ENCODE assay signal across 20 cellular contexts in the genomic region with DNA sequence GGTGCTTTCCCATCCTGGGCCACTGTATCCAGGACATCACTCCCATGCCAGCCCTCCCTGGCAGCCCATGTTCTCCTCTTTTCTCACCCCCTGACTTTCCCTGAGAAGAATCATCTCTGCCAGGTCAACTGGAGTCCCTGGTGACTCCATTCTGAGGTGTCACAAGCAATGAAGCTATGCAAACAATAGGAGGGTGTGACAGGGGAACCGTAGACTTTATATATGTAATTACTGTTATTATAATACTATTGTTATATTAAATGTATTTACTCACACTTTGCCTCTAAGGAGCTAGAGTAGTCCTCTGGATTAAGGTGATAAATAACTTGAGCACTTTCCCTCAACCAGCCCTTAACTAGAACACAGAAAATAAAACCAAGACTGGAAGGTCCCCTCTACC. TPM values are rescaled to one million over a fixed set of nuclear protein-coding genes. Genes with fewer than 3 reads are reported as not detected.
DNase-seq lines count a peak whose midpoint lies in the region; ATAC-seq and TF ChIP-seq lines count a peak whose summit lies in the region.
"Had no signal": no experiment of that assay in that cellular context is flagged by ENCODE, and none has a peak within 500 bp of the region (broad histone marks: within the 10 kb centered on the region; RNA-seq: fewer than 3 reads in every experiment).

No MANE protein-coding gene starts in this region.

- H3K27me3 Mint-ChIP-seq in CD4-positive, CD25-positive, alpha-beta regulatory T cell, result peaks cover 6% of the 10 kb centered on the region
- H3K27me3 Mint-ChIP-seq in GM23338 (ENCODE audit: insufficient read depth, low read depth, poor library complexity), result peaks cover 40% of the 10 kb centered on the region
- no peaks in the 10 kb centered on the region for H3K27me3 Mint-ChIP-seq in dendritic cell treated with granulocyte-macrophage colony-stimulating factor and Interleukin-4, amounts not matched to agents 40 ng/mL and 50 ng/mL, for 4 days

- no peaks in the 10 kb centered on the region for H3K9me2 ChIP-seq in GM23338 (ENCODE audit: insufficient read depth)
- no peaks in the 10 kb centered on the region for H3K9me2 ChIP-seq in neural cell (ENCODE audit: insufficient read depth, low read length)

- no peak for ATAC-seq in CD4-positive, CD25-positive, alpha-beta regulatory T cell (ENCODE audit: low read depth in 2 of 2)
- ATAC-seq in GM23338, result no peak
- ATAC-seq in GM19397 (IDR thresholded peaks at IDR 0.05; ENCODE audit: unreplicated experiment), result no peak

- H3K36me3 Mint-ChIP-seq in CD4-positive, CD25-positive, alpha-beta regulatory T cell, result peaks cover 3% of the 10 kb centered on the region
- H3K36me3 Mint-ChIP-seq in GM23338 (ENCODE audit: low read depth), result peaks cover 88% of the 10 kb centered on the region
- H3K36me3 Mint-ChIP-seq in dendritic cell treated with granulocyte-macrophage colony-stimulating factor and Interleukin-4, amounts not matched to agents 40 ng/mL and 50 ng/mL, for 4 days (ENCODE audit: low read depth), result peaks cover 93% of the 10 kb centered on the region

- peaks cover 22% of the 10 kb centered on the region for H3K4me1 ChIP-seq in CD4-positive, CD25-positive, alpha-beta regulatory T cell (ENCODE audit: control insufficient read depth, insufficient read depth, low read length, poor library complexity, severe bottlenecking)
- peaks cover 23% of the 10 kb centered on the region for H3K4me1 ChIP-seq in GM23338 (ENCODE audit: insufficient read depth)

- H3K79me2 ChIP-seq in GM23338 (replicated peaks; ENCODE audit: insufficient read depth) (peaks cover 9% of the 10 kb centered on the region), neural cell (replicated peaks; ENCODE audit: insufficient read depth, low read length) (peaks cover 16% of the 10 kb centered on the region)

- no peaks in the 10 kb centered on the region for H3K36me3 ChIP-seq in CD4-positive, CD25-positive, alpha-beta regulatory T cell (ENCODE audit: control insufficient read depth, insufficient read depth, low read length)
- H3K36me3 ChIP-seq in GM23338 (ENCODE audit: insufficient read depth), result peaks cover 22% of the 10 kb centered on the region
- peaks cover 15% of the 10 kb centered on the region for H3K36me3 ChIP-seq in neural cell (ENCODE audit: insufficient read depth, low read length)

- H3K27ac ChIP-seq in CD4-positive, CD25-positive, alpha-beta regulatory T cell (ENCODE audit: insufficient read depth, low read length, poor library complexity, severe bottlenecking), result peak overlapping the region; percentile 33
- H3K27ac ChIP-seq in GM23338 (ENCODE audit: low read depth), result no peak overlapping the region
- H3K27ac ChIP-seq in neural cell (ENCODE audit: low read length), result peak overlapping the region; percentile 94

- no peak overlapping the region for H3K4me2 ChIP-seq in GM23338
- no peak overlapping the region for H3K4me2 ChIP-seq in neural cell (ENCODE audit: low read length)

- H3K27me3 ChIP-seq in CD4-positive, CD25-positive, alpha-beta regulatory T cell (ENCODE audit: control insufficient read depth, insufficient read depth, low read length), result no peaks in the 10 kb centered on the region
- H3K27me3 ChIP-seq in GM23338 (ENCODE audit: insufficient read depth) (no peaks in the 10 kb centered on the region), neural cell (ENCODE audit: insufficient read depth, low read depth, low read length) (no peaks in the 10 kb centered on the region)
- H3K27me3 ChIP-seq: tibial nerve had no signal

- TF ChIP-seq EP300 in neural cell (conservative IDR thresholded peaks at IDR 0.05; ENCODE audit: poor library complexity, severe bottlenecking), result no peak

- no peak for TF ChIP-seq RAD21 in neural cell (conservative IDR thresholded peaks at IDR 0.05)

- no peak overlapping the region for H3K9ac ChIP-seq in neural cell (ENCODE audit: low read length)

- no peak overlapping the region for H3K4me3 ChIP-seq in CD4-positive, CD25-positive, alpha-beta regulatory T cell (ENCODE audit: low read depth, low read length)
- no peak overlapping the region for H3K4me3 ChIP-seq in GM23338
- no peak overlapping the region for H3K4me3 ChIP-seq in neural cell (ENCODE audit: low read length)
- H3K4me3 ChIP-seq: tibial nerve had no signal

- H3K4me1 Mint-ChIP-seq in CD4-positive, CD25-positive, alpha-beta regulatory T cell, result peaks cover 6 to 33% (median 24%) of the 10 kb centered on the region in 4 donors
- H3K4me1 Mint-ChIP-seq in GM23338, result peaks cover 56% of the 10 kb centered on the region
- peaks cover 76% of the 10 kb centered on the region for H3K4me1 Mint-ChIP-seq in dendritic cell treated with granulocyte-macrophage colony-stimulating factor and Interleukin-4, amounts not matched to agents 40 ng/mL and 50 ng/mL, for 4 days (ENCODE audit: low read depth)

- no peak for DNase-seq in CD4-positive, CD25-positive, alpha-beta regulatory T cell
- no peak for DNase-seq in GM23338 (ENCODE audit: low spot score)
- DNase-seq in cerebellar nuclear complex (lab: John Stamatoyannopoulos, UW), result no peak
- DNase-seq in SHP77 (lab: John Stamatoyannopoulos, UW), result no peak
- DNase-seq in DMS153 treated with DMSO at 0.1 percent for 48 hours (lab: John Stamatoyannopoulos, UW; ENCODE audit: unreplicated experiment), result no peak
- DNase-seq: activated CD4-positive, alpha-beta T cell treated with anti-CD3 and anti-CD28 coated beads, Interleukin-2, amount 50 U/mL, for 48 hours; caudate nucleus; hippocampal formation; KBM-7; kidney glomerular epithelial cell; NCI-H1048; NCI-H2107; NCI-H82 had no signal

- H2AFZ ChIP-seq in GM23338, result no peak overlapping the region
- no peak overlapping the region for H2AFZ ChIP-seq in neural cell (ENCODE audit: low read depth, low read length)

- intact Hi-C loops in dendritic cell treated with granulocyte-macrophage colony-stimulating factor and Interleukin-4, amounts not matched to agents 40 ng/mL and 50 ng/mL, for 4 days (cut with micrococcal nuclease), result no loop called here

- peaks cover 22% of the 10 kb centered on the region for H4K20me1 ChIP-seq in GM23338 (replicated peaks; ENCODE audit: insufficient read depth)
- no peaks in the 10 kb centered on the region for H4K20me1 ChIP-seq in neural cell (ENCODE audit: insufficient read depth)

- no peaks in the 10 kb centered on the region for H3K9me3 ChIP-seq in CD4-positive, CD25-positive, alpha-beta regulatory T cell (ENCODE audit: control insufficient read depth in 2 of 2, low read length in 2 of 2)
- H3K9me3 ChIP-seq in neural cell (ENCODE audit: low read length), result no peaks in the 10 kb centered on the region
- H3K9me3 ChIP-seq: tibial nerve had no signal

- H3K27ac Mint-ChIP-seq in CD4-positive, CD25-positive, alpha-beta regulatory T cell, result peak overlapping the region; percentile 74 to 95 (median 88)
- peak overlapping the region; percentile 84; the same call in 1 of the 2 replicates for H3K27ac Mint-ChIP-seq in GM23338
- H3K27ac Mint-ChIP-seq in dendritic cell treated with granulocyte-macrophage colony-stimulating factor and Interleukin-4, amounts not matched to agents 40 ng/mL and 50 ng/mL, for 4 days, result peak overlapping the region; percentile 24

- peaks cover 33% of the 10 kb centered on the region for H3F3A ChIP-seq in GM23338 (replicated peaks; ENCODE audit: low read depth)
- H3F3A ChIP-seq in neural cell (ENCODE audit: insufficient read depth, low read length, poor library complexity, severe bottlenecking), result peaks cover 22% of the 10 kb centered on the region

- H3K9me3 Mint-ChIP-seq in CD4-positive, CD25-positive, alpha-beta regulatory T cell, result no peaks in the 10 kb centered on the region
- peaks cover 11% of the 10 kb centered on the region; the same call in 2 of the 3 replicates for H3K9me3 Mint-ChIP-seq in GM23338
- H3K9me3 Mint-ChIP-seq in dendritic cell treated with granulocyte-macrophage colony-stimulating factor and Interleukin-4, amounts not matched to agents 40 ng/mL and 50 ng/mL, for 4 days, result no peaks in the 10 kb centered on the region

- TF ChIP-seq CTCF in GM23338 (conservative IDR thresholded peaks at IDR 0.05; ENCODE audit: low read depth in 2 of 2) (no peak), neural cell (IDR thresholded peaks at IDR 0.05; ENCODE audit: poor library complexity, severe bottlenecking) (no peak)

- H3K4me3 Mint-ChIP-seq in CD4-positive, CD25-positive, alpha-beta regulatory T cell, result peak overlapping the region in 1 of 4 donors; percentile 24
- H3K4me3 Mint-ChIP-seq in GM23338, result no peak overlapping the region; the same call in 2 of the 3 replicates
- H3K4me3 Mint-ChIP-seq in dendritic cell treated with granulocyte-macrophage colony-stimulating factor and Interleukin-4, amounts not matched to agents 40 ng/mL and 50 ng/mL, for 4 days, result no peak overlapping the region

RNA-seq across cellular contexts. Expression of gene ZNF219, which starts 9.2 kb away (rescaled TPM):
- 5.0 TPM for total RNA-seq in CD4-positive, CD25-positive, alpha-beta regulatory T cell
- 1 to 10 TPM; 1.1 to 1.9 (median 1.3) TPM for polyA plus RNA-seq in CD4-positive, CD25-positive, alpha-beta regulatory T cell
- 148 and 153 TPM in 2 replicates for total RNA-seq in GM23338 (2014; rRNA removed; shearing (Covaris generic))
- polyA plus RNA-seq in GM23338 (2016; fragmentation: Nextera tagmentation; extraction: Ambion mirVana) (35.5 and 37.7 TPM in 2 replicates), neural cell (40.6 and 51.2 TPM in 2 replicates)
- polyA minus RNA-seq in neural cell, result 38.7 and 39.8 TPM in 2 replicates

RNA-seq across cellular contexts. Expression of gene TMEM253, which starts 11.6 kb away (rescaled TPM):
- total RNA-seq in CD4-positive, CD25-positive, alpha-beta regulatory T cell, result not detected
- polyA plus RNA-seq in CD4-positive, CD25-positive, alpha-beta regulatory T cell, result not detected
- 0.59 TPM in 1 of 2 replicates, not detected in the other for total RNA-seq in GM23338 (2014; rRNA removed; shearing (Covaris generic))
- polyA plus RNA-seq in GM23338 (2016; fragmentation: Nextera tagmentation; extraction: Ambion mirVana) (0.95 and 2.7 TPM in 2 replicates), neural cell (0.26 TPM in 1 of 2 replicates, not detected in the other)
- polyA minus RNA-seq in neural cell, result not detected in 2 replicates
- total RNA-seq: skeletal muscle tissue had no signal

RNA-seq across cellular contexts. Expression of gene ARHGEF40, which starts 19.2 kb away (rescaled TPM):
- 7.4 TPM for total RNA-seq in CD4-positive, CD25-positive, alpha-beta regulatory T cell
- polyA plus RNA-seq in CD4-positive, CD25-positive, alpha-beta regulatory T cell, result under 1 TPM in 2 of 4 donors, not detected in 2; 0.07 to 0.64 TPM
- total RNA-seq in GM23338 (2014; rRNA removed; shearing (Covaris generic)), result 38.6 and 44.6 TPM in 2 replicates
- polyA plus RNA-seq in GM23338 (2016; fragmentation: Nextera tagmentation; extraction: Ambion mirVana), result 17.7 and 21.5 TPM in 2 replicates
- polyA plus RNA-seq in neural cell, result 28.9 and 32.4 TPM in 2 replicates
- 23.9 and 30.2 TPM in 2 replicates for polyA minus RNA-seq in neural cell

RNA-seq across cellular contexts. Expression of gene RNASE8, which starts 31.6 kb away (rescaled TPM):
- total RNA-seq in CD4-positive, CD25-positive, alpha-beta regulatory T cell, result not detected
- polyA plus RNA-seq in CD4-positive, CD25-positive, alpha-beta regulatory T cell, result not detected
- total RNA-seq in GM23338 (2014; rRNA removed; shearing (Covaris generic)), result not detected in 2 replicates
- not detected in 2 replicates for polyA plus RNA-seq in GM23338 (2016; fragmentation: Nextera tagmentation; extraction: Ambion mirVana)
- not detected in 2 replicates for polyA plus RNA-seq in neural cell
- polyA minus RNA-seq in neural cell, result not detected in 2 replicates
- total RNA-seq: H4, mesenteric fat pad, skeletal muscle tissue, tibial nerve had no signal

RNA-seq across cellular contexts. Expression of gene RNASE7, which starts 47.1 kb away (rescaled TPM):
- not detected for total RNA-seq in CD4-positive, CD25-positive, alpha-beta regulatory T cell
- not detected for polyA plus RNA-seq in CD4-positive, CD25-positive, alpha-beta regulatory T cell
- total RNA-seq in GM23338 (2014; rRNA removed; shearing (Covaris generic)), result not detected in 2 replicates
- polyA plus RNA-seq in GM23338 (2016; fragmentation: Nextera tagmentation; extraction: Ambion mirVana) (not detected in 2 replicates), neural cell (not detected in 2 replicates)
- polyA minus RNA-seq in neural cell, result not detected in 2 replicates
- total RNA-seq: H4, skeletal muscle tissue, tibial nerve had no signal

Comparison
In these comparisons a context has a peak if more than half of its experiments do, and no peak if none do; other contexts are left out.
1. H3K27ac Mint-ChIP-seq: peak in every context shown above with its lines; median percentile 88 in CD4-positive, CD25-positive, alpha-beta regulatory T cell; 84 in GM23338; 24 in dendritic cell treated with granulocyte-macrophage colony-stimulating factor and Interleukin-4, amounts not matched to agents 40 ng/mL and 50 ng/mL, for 4 days.
2. RNA of gene ZNF219, which starts 9.2 kb away (polyA plus RNA-seq): 40.6 to 51.2 TPM in neural cell and 35.5 to 37.7 TPM in GM23338; 1.1 to 1.9 TPM in CD4-positive, CD25-positive, alpha-beta regulatory T cell; every median in the first group is over 10 times any median in the second.
3. RNA of gene ARHGEF40, which starts 19.2 kb away (polyA plus RNA-seq): 28.9 to 32.4 TPM in neural cell and 17.7 to 21.5 TPM in GM23338; 0.07 to 0.64 TPM in CD4-positive, CD25-positive, alpha-beta regulatory T cell; every median in the first group is over 10 times any median in the second.